8 cellular contexts compared by ENCODE assay signal in the genomic region with DNA sequence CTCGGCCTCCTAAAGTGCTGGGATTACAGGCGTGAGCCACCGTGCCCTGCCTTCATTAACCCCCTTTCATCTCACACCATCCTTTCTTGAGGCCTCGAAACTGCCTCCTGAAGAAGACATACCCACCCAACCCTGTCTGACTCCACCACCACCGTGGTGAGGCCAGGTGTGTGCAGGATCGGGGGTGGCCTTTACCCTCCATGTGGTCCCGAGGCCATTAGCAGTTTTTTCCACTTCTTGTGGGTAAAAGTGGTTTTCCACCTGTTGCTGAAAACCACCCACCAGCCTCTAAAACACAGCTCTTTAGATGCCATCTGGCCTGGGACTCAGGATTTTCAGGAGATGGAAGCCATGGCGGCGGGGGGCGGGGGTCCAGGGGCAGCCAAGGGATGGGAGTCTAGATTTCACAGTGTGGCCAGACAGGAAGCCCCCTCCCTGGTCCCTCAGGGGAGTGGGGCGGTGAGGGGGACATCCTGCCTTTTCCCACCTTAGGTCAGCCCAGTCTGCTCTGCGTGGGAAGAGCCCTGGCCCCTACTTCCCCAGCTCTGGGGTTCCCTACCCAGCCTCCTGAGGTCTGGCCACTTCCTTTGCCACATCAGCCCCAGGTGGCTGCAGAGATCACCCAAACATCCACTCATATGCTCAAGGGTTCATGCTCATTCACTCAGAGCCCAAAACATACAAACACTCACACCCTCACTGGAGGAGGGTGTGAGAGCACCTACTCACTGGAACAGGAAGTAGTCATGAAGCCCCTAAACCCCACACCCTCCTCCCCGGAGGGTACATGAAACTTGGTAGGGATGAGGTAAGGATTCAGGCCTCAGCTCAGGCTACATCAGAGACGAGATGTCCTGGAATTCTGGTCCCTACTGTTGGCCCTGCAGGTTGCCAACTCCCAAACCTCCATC. TPM values are rescaled to one million over a fixed set of nuclear protein-coding genes. Genes with fewer than 3 reads are reported as not detected.
DNase-seq lines count a peak whose midpoint lies in the region; ATAC-seq lines count a peak whose summit lies in the region.

No MANE protein-coding gene starts in this region.

- POLR2A ChIA-PET in naive thymus-derived CD4-positive, alpha-beta T cell (lab: Charles Lee): interaction anchor here (0.6 to 2.1 kb wide), 5 partner anchors 10 to 33 kb away, joined by 3 to 5 read pairs (median 3); no protein-coding TSS in a partner anchor

- peak overlapping the region; percentile 51 for H3K27ac ChIP-seq in naive thymus-derived CD4-positive, alpha-beta T cell (ENCODE audit: low read depth, low read length)

- peak; percentile 63 for DNase-seq in activated T-cell treated with anti-CD3 and anti-CD28 coated beads, Interleukin-2, amount 50 U/mL, for 4 hours
- peak in 2 of 9 donors; percentile 42 to 73 for DNase-seq in naive thymus-derived CD4-positive, alpha-beta T cell
- DNase-seq in NCI-H1694 treated with DMSO at 0.1 percent for 48 hours (lab: John Stamatoyannopoulos, UW) (no peak), NCI-H524 treated with DMSO at 0.1 percent for 48 hours (lab: John Stamatoyannopoulos, UW) (no peak), NCI-H1930 (lab: John Stamatoyannopoulos, UW) (no peak)

- no peaks in the 10 kb centered on the region for H3K9me3 Mint-ChIP-seq in activated T-cell treated with anti-CD3 and anti-CD28 coated beads, Interleukin-2, amount 50 U/mL, for 4 hours
- no peaks in the 10 kb centered on the region for H3K9me3 Mint-ChIP-seq in naive thymus-derived CD4-positive, alpha-beta T cell

- H3K36me3 Mint-ChIP-seq in activated T-cell treated with anti-CD3 and anti-CD28 coated beads, Interleukin-2, amount 50 U/mL, for 4 hours (ENCODE audit: insufficient read depth): no peaks in the 10 kb centered on the region
- no peaks in the 10 kb centered on the region for H3K36me3 Mint-ChIP-seq in naive thymus-derived CD4-positive, alpha-beta T cell

- H3K4me1 ChIP-seq in naive thymus-derived CD4-positive, alpha-beta T cell (ENCODE audit: control insufficient read depth in 2 of 2, insufficient read depth in 2 of 2, low read length in 2 of 2): peaks cover 48 to 61% of the 10 kb centered on the region in 2 donors

- H3K4me3 Mint-ChIP-seq in activated T-cell treated with anti-CD3 and anti-CD28 coated beads, Interleukin-2, amount 50 U/mL, for 4 hours: peak overlapping the region; percentile 70
- H3K4me3 Mint-ChIP-seq in naive thymus-derived CD4-positive, alpha-beta T cell: peak overlapping the region; percentile 50 to 82 (median 77)

- H3K36me3 ChIP-seq in naive thymus-derived CD4-positive, alpha-beta T cell (ENCODE audit: control insufficient read depth in 2 of 3, insufficient read depth in 3 of 3, low read length in 3 of 3): no peaks in the 10 kb centered on the region

- ATAC-seq in GM18870 (IDR thresholded peaks at IDR 0.05; ENCODE audit: unreplicated experiment) (peak; percentile 38), HG03175 (IDR thresholded peaks at IDR 0.05; ENCODE audit: unreplicated experiment) (peak; percentile 36), HG02938 (IDR thresholded peaks at IDR 0.05; ENCODE audit: unreplicated experiment) (no peak)
- peak; percentile 43 to 51 for ATAC-seq in activated T-cell treated with anti-CD3 and anti-CD28 coated beads, Interleukin-2, amount 50 U/mL, for 4 hours
- peak; percentile 20 for ATAC-seq in naive thymus-derived CD4-positive, alpha-beta T cell

- CTCF ChIA-PET in naive thymus-derived CD4-positive, alpha-beta T cell (lab: Charles Lee): no interaction called here

- peak overlapping the region; percentile 30 to 83 (median 78) for H3K27ac Mint-ChIP-seq in naive thymus-derived CD4-positive, alpha-beta T cell

- peak overlapping the region; percentile 50 for H3K4me3 ChIP-seq in naive thymus-derived CD4-positive, alpha-beta T cell (ENCODE audit: low read length)

- no peaks in the 10 kb centered on the region for H3K27me3 Mint-ChIP-seq in activated T-cell treated with anti-CD3 and anti-CD28 coated beads, Interleukin-2, amount 50 U/mL, for 4 hours (ENCODE audit: low read depth)
- H3K27me3 Mint-ChIP-seq in naive thymus-derived CD4-positive, alpha-beta T cell: no peaks in the 10 kb centered on the region

- no peaks in the 10 kb centered on the region for H3K27me3 ChIP-seq in naive thymus-derived CD4-positive, alpha-beta T cell (ENCODE audit: control insufficient read depth in 2 of 2, insufficient read depth in 2 of 2, low read length in 2 of 2)

- H3K4me1 Mint-ChIP-seq in activated T-cell treated with anti-CD3 and anti-CD28 coated beads, Interleukin-2, amount 50 U/mL, for 4 hours (ENCODE audit: low read depth): peaks cover 73% of the 10 kb centered on the region
- H3K4me1 Mint-ChIP-seq in naive thymus-derived CD4-positive, alpha-beta T cell: peaks cover 46 to 79% (median 71%) of the 10 kb centered on the region in 7 donors

- intact Hi-C loops in naive thymus-derived CD4-positive, alpha-beta T cell (cut with micrococcal nuclease): loop anchor here (1.0 kb wide), 1 partner anchor 14 kb away; no protein-coding TSS in a partner anchor

- no peaks in the 10 kb centered on the region for H3K9me3 ChIP-seq in naive thymus-derived CD4-positive, alpha-beta T cell (ENCODE audit: control insufficient read depth in 2 of 3, low read length in 3 of 3)

RNA-seq across cellular contexts. Expression of a gene that starts 2.3 kb away (rescaled TPM):
- total RNA-seq in activated T-cell treated with anti-CD3 and anti-CD28 coated beads, Interleukin-2, amount 50 U/mL, for 4 hours: under 1 TPM; 0.08 to 0.65 (median 0.61) TPM
- total RNA-seq in naive thymus-derived CD4-positive, alpha-beta T cell: 100 to 1,000 TPM in 1 of 5 experiments, 10 to 100 TPM in 1, 1 to 10 TPM in 2, under 1 TPM in 1; 0.15 to 246 (median 1.9) TPM
- under 1 TPM; 0.70 to 0.72 TPM for polyA plus RNA-seq in naive thymus-derived CD4-positive, alpha-beta T cell

RNA-seq across cellular contexts. Expression of a gene that starts 28.7 kb away (rescaled TPM):
- total RNA-seq in activated T-cell treated with anti-CD3 and anti-CD28 coated beads, Interleukin-2, amount 50 U/mL, for 4 hours: 1 to 10 TPM; 7.6 to 9.4 (median 8.6) TPM
- total RNA-seq in naive thymus-derived CD4-positive, alpha-beta T cell: 10 to 100 TPM; 18.4 to 38.8 (median 21.3) TPM
- polyA plus RNA-seq in naive thymus-derived CD4-positive, alpha-beta T cell: 1 to 10 TPM in 1 of 2 donors, under 1 TPM in 1; 0.90 to 2.0 TPM

RNA-seq across cellular contexts. Expression of a gene that starts 39.4 kb away (rescaled TPM):
- total RNA-seq in activated T-cell treated with anti-CD3 and anti-CD28 coated beads, Interleukin-2, amount 50 U/mL, for 4 hours: 10 to 100 TPM in 2 of 3 donors, 1 to 10 TPM in 1; 9.1 to 18.9 (median 15.4) TPM
- total RNA-seq in naive thymus-derived CD4-positive, alpha-beta T cell: 100 to 1,000 TPM in 1 of 5 experiments, 10 to 100 TPM in 4; 24.7 to 266 (median 33.2) TPM
- polyA plus RNA-seq in naive thymus-derived CD4-positive, alpha-beta T cell: 100 to 1,000 TPM; 166 to 186 TPM
